Comparison of ENCODE assay signal across 25 cellular contexts in the genomic region with DNA sequence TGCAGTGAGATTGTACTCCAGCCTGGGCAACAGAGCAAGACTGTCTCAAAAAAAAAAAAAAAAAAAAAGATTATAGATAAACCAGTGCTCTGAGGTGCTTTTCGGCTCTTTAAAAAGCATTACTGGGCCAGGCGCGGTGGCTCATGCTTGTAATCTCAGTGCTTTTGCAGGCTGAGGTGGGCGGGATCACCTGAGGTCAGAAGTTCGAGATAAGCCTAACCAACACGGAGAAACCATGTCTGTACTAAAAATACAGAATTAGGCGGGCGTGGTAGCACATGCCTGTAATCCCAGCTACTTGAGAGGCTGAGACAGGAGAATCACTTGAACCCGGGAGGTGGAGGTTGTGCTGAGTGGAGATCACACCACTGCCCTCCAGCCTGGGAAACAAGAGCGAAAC. TPM values are rescaled to one million over a fixed set of nuclear protein-coding genes. Genes with fewer than 3 reads are reported as not detected.
"Had no signal": no experiment of that assay in that cellular context is flagged by ENCODE, and none has a peak within 500 bp of the region (broad histone marks: within the 10 kb centered on the region; RNA-seq: fewer than 3 reads in every experiment).

No MANE protein-coding gene starts in this region.

- H3K36me3 ChIP-seq: brain microvascular endothelial cell, cardiac muscle cell, Peyer's patch, SJSA1 had no signal

- H3K9me3 Mint-ChIP-seq: activated T-cell treated with anti-CD3 and anti-CD28 coated beads, Interleukin-2, amount 50 U/mL, for 4 hours; WTC11 had no signal

- H3K4me3 ChIP-seq: cardiac muscle cell, Peyer's patch, SJSA1 had no signal

- H3K9me3 ChIP-seq: Peyer's patch, SJSA1 had no signal

- ATAC-seq: activated T-cell treated with anti-CD3 and anti-CD28 coated beads, Interleukin-2, amount 50 U/mL, for 4 hours; SK-N-SH treated with all-trans-retinoic acid at 6 μM for 48 hours; WTC11 had no signal

- H3K27me3 ChIP-seq: brain microvascular endothelial cell, cardiac muscle cell, Peyer's patch, SJSA1 had no signal

- H3K4me3 Mint-ChIP-seq: activated naive CD8-positive, alpha-beta T cell treated with anti-CD3 and anti-CD28 coated beads for 36 hours; activated T-cell treated with anti-CD3 and anti-CD28 coated beads, Interleukin-2, amount 50 U/mL, for 4 hours; WTC11 had no signal

- H3K27ac ChIP-seq: brain microvascular endothelial cell, cardiac muscle cell, Peyer's patch, SJSA1 had no signal

- DNase-seq: activated CD4-positive, alpha-beta T cell treated with anti-CD3 and anti-CD28 coated beads for 48 hours; activated CD4-positive, CD25-positive, alpha-beta regulatory T cell treated with anti-CD3 and anti-CD28 coated beads, Interleukin-2, amount 50 U/mL, for 72 hours; activated effector memory CD4-positive, alpha-beta T cell treated with anti-CD3 and anti-CD28 coated beads, Interleukin-2, amount 50 U/mL, for 16 hours; activated naive CD4-positive, alpha-beta T cell treated with Interleukin-2 at 50 U/mL for 16 hours; activated naive CD8-positive, alpha-beta T cell treated with anti-CD3 and anti-CD28 coated beads for 36 hours; activated T-cell treated with anti-CD3 and anti-CD28 coated beads, Interleukin-2, amount 50 U/mL, for 4 hours; brain microvascular endothelial cell; KG1; NCI-H1092; NCI-H1417; NCI-H1930; NCI-H345; NCI-H510A; NCI-H526 treated with DMSO at 0.1 percent for 48 hours; NCI-H82; SHP77; SW 1271 had no signal

- H3K27ac Mint-ChIP-seq: activated naive CD8-positive, alpha-beta T cell treated with anti-CD3 and anti-CD28 coated beads for 36 hours; WTC11 had no signal

- H3K27me3 Mint-ChIP-seq: activated naive CD8-positive, alpha-beta T cell treated with anti-CD3 and anti-CD28 coated beads for 36 hours had no signal

RNA-seq across cellular contexts. Expression of a gene that starts 44.1 kb away (rescaled TPM):
- total RNA-seq: activated naive CD8-positive, alpha-beta T cell treated with anti-CD3 and anti-CD28 coated beads for 36 hours; activated T-cell treated with anti-CD3 and anti-CD28 coated beads, Interleukin-2, amount 50 U/mL, for 4 hours; cardiac muscle cell; MCF 10A; OCI-LY7; Peyer's patch; SJSA1; T-helper 1 cell treated with Interleukin-12 subunit alpha and Interleukin-12 subunit beta and Interleukin-4 antibody, amounts not matched to agents 30 ng/mL and 1 ng/mL, for 36 hours; WTC11 had no signal
- polyA plus RNA-seq: cardiac muscle cell had no signal
